ENCODE assay signal across 7 cellular contexts in genomic region chr9:36401179-36401740, GRCh38. TPM values are rescaled to one million over a fixed set of nuclear protein-coding genes. Genes with fewer than 3 reads are reported as not detected.
A peak's percentile ranks its signal among the peaks of the same experiment; 100 is the strongest.
DNase-seq lines count a peak whose midpoint lies in the region; ATAC-seq and TF ChIP-seq lines count a peak whose summit lies in the region.

No MANE protein-coding gene starts in this region.

- ATAC-seq in GM19455 (IDR thresholded peaks at IDR 0.05; ENCODE audit: unreplicated experiment) (peak; percentile 72), HG03442 (IDR thresholded peaks at IDR 0.05; ENCODE audit: unreplicated experiment) (peak; percentile 59)

- H3K9me3 ChIP-seq in ES-I3 (ENCODE audit: control insufficient read depth, insufficient read depth, low read length) (no peaks in the 10 kb centered on the region), iPS-20b (ENCODE audit: insufficient read depth, low read depth, low read length) (no peaks in the 10 kb centered on the region), skeletal muscle tissue (ENCODE audit: control insufficient read depth in 3 of 3, low read length in 3 of 3) (no peaks in the 10 kb centered on the region)

- H3K27ac ChIP-seq in brain microvascular endothelial cell: peak overlapping the region; percentile 93
- no peak overlapping the region for H3K27ac ChIP-seq in iPS-20b (ENCODE audit: low read length)
- peak overlapping the region; percentile 87 for H3K27ac ChIP-seq in skeletal muscle tissue (ENCODE audit: low read depth, low read length)

- H3K4me1 ChIP-seq in ES-I3 (ENCODE audit: insufficient read depth, low read length) (peaks cover 4% of the 10 kb centered on the region; the same call in 1 of the 2 replicates), iPS-20b (ENCODE audit: insufficient read depth, low read length) (peaks cover 15% of the 10 kb centered on the region), skeletal muscle tissue (ENCODE audit: control insufficient read depth in 3 of 3, insufficient read depth in 3 of 3, low read length in 3 of 3) (peaks cover 13 to 23% (median 16%) of the 10 kb centered on the region in 3 donors)

- TF ChIP-seq CTCF in brain microvascular endothelial cell (IDR thresholded peaks at IDR 0.05; ENCODE audit: low read depth, low read length, missing control alignments): no peak

- 0 out of 2 replicates have a peak, but pooled peaks cover under 1% of the 10 kb centered on the region for H3K36me3 ChIP-seq in ES-I3 (ENCODE audit: insufficient read depth, low read length)
- no peaks in the 10 kb centered on the region for H3K36me3 ChIP-seq in brain microvascular endothelial cell (replicated peaks)
- peaks cover 3% of the 10 kb centered on the region; the same call in 1 of the 2 replicates for H3K36me3 ChIP-seq in iPS-20b (ENCODE audit: insufficient read depth, low read depth, low read length)
- no peaks in the 10 kb centered on the region for H3K36me3 ChIP-seq in skeletal muscle tissue (ENCODE audit: control insufficient read depth in 3 of 3, insufficient read depth in 3 of 3, low read length in 3 of 3)

- no peaks in the 10 kb centered on the region for H3K27me3 ChIP-seq in brain microvascular endothelial cell (replicated peaks)
- no peaks in the 10 kb centered on the region for H3K27me3 ChIP-seq in iPS-20b (ENCODE audit: insufficient read depth, low read length)
- H3K27me3 ChIP-seq in skeletal muscle tissue (ENCODE audit: control insufficient read depth in 3 of 3, insufficient read depth in 3 of 3, low read length in 3 of 3): no peaks in the 10 kb centered on the region

- H3K9ac ChIP-seq in ES-I3 (ENCODE audit: low read depth, low read length) (peak overlapping the region; percentile 72), iPS-20b (ENCODE audit: low read depth, low read length) (peak overlapping the region; percentile 91; the same call in 1 of the 2 replicates), skeletal muscle tissue (ENCODE audit: low read depth in 1 of 3, low read length in 3 of 3) (peak overlapping the region; percentile 77 to 85 (median 82))

- in situ Hi-C loops in brain microvascular endothelial cell (cut with HindIII; ENCODE audit: low pct_ligation_motif_present, low sequenced_read_pairs): no loop called here

- peak; percentile 95 for DNase-seq in OCI-M1 (lab: John Stamatoyannopoulos, UW)
- peak; percentile 43 for DNase-seq in brain microvascular endothelial cell

- peak overlapping the region; percentile 71 for H3K4me3 ChIP-seq in brain microvascular endothelial cell (ENCODE audit: low read depth, low read length)
- H3K4me3 ChIP-seq in iPS-20b (ENCODE audit: low read length): peak overlapping the region; percentile 81
- H3K4me3 ChIP-seq in skeletal muscle tissue (ENCODE audit: low read length in 3 of 3): peak overlapping the region; percentile 79 to 84 (median 82)

RNA-seq across cellular contexts. Expression of gene RNF38, which starts 1.2 kb away (rescaled TPM):
- total RNA-seq in skeletal muscle tissue: 16.7 TPM
